In the genomic region with DNA sequence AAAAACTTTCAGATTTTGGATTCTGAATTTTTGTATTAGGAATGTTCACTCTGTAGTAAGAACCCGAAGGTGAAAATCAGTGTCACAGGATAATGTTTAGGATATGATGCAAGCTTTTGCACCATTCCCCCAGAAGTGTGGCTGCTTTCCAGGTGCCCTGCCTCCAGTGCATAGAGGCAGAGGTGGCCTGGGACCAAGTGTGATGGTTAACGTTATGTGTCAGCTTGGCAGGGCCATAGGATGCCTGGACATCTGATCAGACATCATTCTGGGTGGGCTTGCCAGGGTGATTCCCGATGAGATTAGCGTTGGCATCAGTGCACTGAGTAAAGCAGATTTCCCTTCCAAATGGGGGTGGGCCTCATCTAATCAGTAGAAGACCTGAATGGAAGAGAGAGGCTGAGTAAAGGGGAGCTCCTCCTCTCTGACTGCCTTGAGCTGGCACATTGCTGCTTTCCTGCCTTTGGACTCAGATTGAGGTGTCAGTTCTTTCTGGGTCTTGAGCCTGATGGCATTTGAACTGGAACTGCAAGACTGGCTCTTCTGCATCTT, we compare ENCODE assay signal across 23 cellular contexts.
"Had no signal": no experiment of that assay in that cellular context is flagged by ENCODE, and none has a peak within 500 bp of the region (broad histone marks: within the 10 kb centered on the region; RNA-seq: fewer than 3 reads in every experiment).

No MANE protein-coding gene starts in this region.

- H3K4me3 ChIP-seq: hepatocyte, left ventricle myocardium inferior, thoracic aorta had no signal

- H3K36me3 Mint-ChIP-seq: brain; immature natural killer cell; natural killer cell treated with Interleukin-12 subunit alpha and Interleukin-12 subunit beta and Interleukin-15 and Interleukin-18, amount 100 ng/mL, for 72 hours; type B pancreatic cell had no signal

- H3K4me1 Mint-ChIP-seq: activated CD4-positive, alpha-beta memory T cell treated with anti-CD3 and anti-CD28 coated beads, Interleukin-2, amount 10 ng/mL, durations not matched to agents 7 days and 5 days; activated CD4-positive, alpha-beta T cell treated with anti-CD3 and anti-CD28 coated beads, Interleukin-2, amount 10 ng/mL, durations not matched to agents 24 days and 14 days; activated naive CD8-positive, alpha-beta T cell treated with anti-CD3 and anti-CD28 coated beads, Interleukin-2, amount 50 U/mL, for 24 hours; immature natural killer cell had no signal

- H3K9me3 Mint-ChIP-seq: activated CD4-positive, alpha-beta memory T cell treated with anti-CD3 and anti-CD28 coated beads, Interleukin-2, amount 10 ng/mL, durations not matched to agents 7 days and 5 days; activated CD4-positive, alpha-beta T cell treated with anti-CD3 and anti-CD28 coated beads, Interleukin-2, amount 10 ng/mL, durations not matched to agents 24 days and 14 days; activated naive CD8-positive, alpha-beta T cell treated with anti-CD3 and anti-CD28 coated beads, Interleukin-2, amount 50 U/mL, for 24 hours; activated T-helper 1 cell treated with anti-CD3 and anti-CD28 coated beads, Interleukin-12 subunit alpha, Interleukin-12 subunit beta, Interleukin-2, Interleukin-4 antibody, amounts not matched to agents 30 ng/mL and 10 ng/mL and 1 ng/mL, durations not matched to agents 14 hours and 24 hours and 36 hours; immature natural killer cell; natural killer cell treated with Interleukin-12 subunit alpha and Interleukin-12 subunit beta and Interleukin-15 and Interleukin-18, amount 100 ng/mL, for 72 hours; T-helper 2 cell treated with Interferon-gamma antibody and Interleukin-4, amounts not matched to agents 5 μg/mL and 100 μg/mL, for 36 hours; type B pancreatic cell had no signal

- H3K4me3 Mint-ChIP-seq: activated CD4-positive, alpha-beta memory T cell treated with anti-CD3 and anti-CD28 coated beads, Interleukin-2, amount 10 ng/mL, durations not matched to agents 7 days and 5 days; activated CD4-positive, alpha-beta T cell treated with anti-CD3 and anti-CD28 coated beads, Interleukin-2, amount 10 ng/mL, durations not matched to agents 24 days and 14 days; activated naive CD8-positive, alpha-beta T cell treated with anti-CD3 and anti-CD28 coated beads, Interleukin-2, amount 50 U/mL, for 24 hours; activated T-helper 1 cell treated with anti-CD3 and anti-CD28 coated beads, Interleukin-12 subunit alpha, Interleukin-12 subunit beta, Interleukin-2, Interleukin-4 antibody, amounts not matched to agents 30 ng/mL and 10 ng/mL and 1 ng/mL, durations not matched to agents 14 hours and 24 hours and 36 hours; brain; dendritic cell treated with granulocyte-macrophage colony-stimulating factor and Interleukin-4, amounts not matched to agents 40 ng/mL and 50 ng/mL, for 4 days; immature natural killer cell; natural killer cell treated with Interleukin-12 subunit alpha and Interleukin-12 subunit beta and Interleukin-15 and Interleukin-18, amount 100 ng/mL, for 72 hours; stimulated activated naive B cell treated with anti-CD40 and anti-IgM and Interleukin-4, amounts not matched to agents 10 μg/mL and 1 μg/mL and 100 μg/mL, for 72 hours; T-helper 2 cell treated with Interferon-gamma antibody and Interleukin-4, amounts not matched to agents 5 μg/mL and 100 μg/mL, for 36 hours; type B pancreatic cell had no signal

- DNase-seq: activated CD4-positive, alpha-beta memory T cell treated with anti-CD3 and anti-CD28 coated beads, Interleukin-2, amount 10 ng/mL, durations not matched to agents 7 days and 5 days; activated CD4-positive, alpha-beta T cell treated with anti-CD3 and anti-CD28 coated beads, Interleukin-2, amount 10 ng/mL, durations not matched to agents 24 days and 14 days; activated gamma-delta T cell; activated naive CD4-positive, alpha-beta T cell treated with anti-CD3 and anti-CD28 coated beads, Interleukin-2, amount 50 U/mL, for 16 hours; activated naive CD8-positive, alpha-beta T cell treated with anti-CD3 and anti-CD28 coated beads, Interleukin-2, amount 50 U/mL, for 24 hours; anterior cingulate cortex; effector CD8-positive, alpha-beta T cell; glutamatergic neuron; immature natural killer cell; kidney glomerular epithelial cell; left ventricle myocardium inferior; stimulated activated CD4-positive, alpha-beta T cell treated with anti-CD3 and anti-CD28 coated beads, Interleukin-2, amount 100 ng/mL, for 48 hours; stimulated activated CD8-positive, alpha-beta memory T cell treated with anti-CD3 and anti-CD28 coated beads, Interleukin-4, amount 100 ng/mL, for 48 hours; stimulated activated naive B cell treated with anti-CD40 and anti-IgM and Interleukin-4, amounts not matched to agents 10 μg/mL and 1 μg/mL and 100 μg/mL, for 72 hours had no signal

- H3K27me3 Mint-ChIP-seq: activated CD4-positive, alpha-beta memory T cell treated with anti-CD3 and anti-CD28 coated beads, Interleukin-2, amount 10 ng/mL, durations not matched to agents 7 days and 5 days; activated CD4-positive, alpha-beta T cell treated with anti-CD3 and anti-CD28 coated beads, Interleukin-2, amount 10 ng/mL, durations not matched to agents 24 days and 14 days; type B pancreatic cell had no signal

- ATAC-seq: activated CD4-positive, CD25-positive, alpha-beta regulatory T cell treated with anti-CD3 and anti-CD28 coated beads, Interleukin-2, amount 50 U/mL, for 24 hours; activated naive CD8-positive, alpha-beta T cell treated with anti-CD3 and anti-CD28 coated beads, Interleukin-2, amount 50 U/mL, for 24 hours; natural killer cell treated with Interleukin-12 subunit alpha and Interleukin-12 subunit beta and Interleukin-15 and Interleukin-18, amount 100 ng/mL, for 72 hours; stimulated activated naive B cell treated with anti-CD40 and anti-IgM and Interleukin-4, amounts not matched to agents 10 μg/mL and 1 μg/mL and 100 μg/mL, for 72 hours had no signal

- H3K27ac Mint-ChIP-seq: activated CD4-positive, alpha-beta memory T cell treated with anti-CD3 and anti-CD28 coated beads, Interleukin-2, amount 10 ng/mL, durations not matched to agents 7 days and 5 days; activated CD4-positive, alpha-beta T cell treated with anti-CD3 and anti-CD28 coated beads, Interleukin-2, amount 10 ng/mL, durations not matched to agents 24 days and 14 days; activated naive CD8-positive, alpha-beta T cell treated with anti-CD3 and anti-CD28 coated beads, Interleukin-2, amount 50 U/mL, for 24 hours; activated T-helper 1 cell treated with anti-CD3 and anti-CD28 coated beads, Interleukin-12 subunit alpha, Interleukin-12 subunit beta, Interleukin-2, Interleukin-4 antibody, amounts not matched to agents 30 ng/mL and 10 ng/mL and 1 ng/mL, durations not matched to agents 14 hours and 24 hours and 36 hours; dendritic cell treated with granulocyte-macrophage colony-stimulating factor and Interleukin-4, amounts not matched to agents 40 ng/mL and 50 ng/mL, for 4 days; immature natural killer cell; natural killer cell treated with Interleukin-12 subunit alpha and Interleukin-12 subunit beta and Interleukin-15 and Interleukin-18, amount 100 ng/mL, for 72 hours; stimulated activated naive B cell treated with anti-CD40 and anti-IgM and Interleukin-4, amounts not matched to agents 10 μg/mL and 1 μg/mL and 100 μg/mL, for 72 hours; T-helper 2 cell treated with Interferon-gamma antibody and Interleukin-4, amounts not matched to agents 5 μg/mL and 100 μg/mL, for 36 hours; type B pancreatic cell had no signal
